ENCODE assay signal across 13 cellular contexts in the genomic region with DNA sequence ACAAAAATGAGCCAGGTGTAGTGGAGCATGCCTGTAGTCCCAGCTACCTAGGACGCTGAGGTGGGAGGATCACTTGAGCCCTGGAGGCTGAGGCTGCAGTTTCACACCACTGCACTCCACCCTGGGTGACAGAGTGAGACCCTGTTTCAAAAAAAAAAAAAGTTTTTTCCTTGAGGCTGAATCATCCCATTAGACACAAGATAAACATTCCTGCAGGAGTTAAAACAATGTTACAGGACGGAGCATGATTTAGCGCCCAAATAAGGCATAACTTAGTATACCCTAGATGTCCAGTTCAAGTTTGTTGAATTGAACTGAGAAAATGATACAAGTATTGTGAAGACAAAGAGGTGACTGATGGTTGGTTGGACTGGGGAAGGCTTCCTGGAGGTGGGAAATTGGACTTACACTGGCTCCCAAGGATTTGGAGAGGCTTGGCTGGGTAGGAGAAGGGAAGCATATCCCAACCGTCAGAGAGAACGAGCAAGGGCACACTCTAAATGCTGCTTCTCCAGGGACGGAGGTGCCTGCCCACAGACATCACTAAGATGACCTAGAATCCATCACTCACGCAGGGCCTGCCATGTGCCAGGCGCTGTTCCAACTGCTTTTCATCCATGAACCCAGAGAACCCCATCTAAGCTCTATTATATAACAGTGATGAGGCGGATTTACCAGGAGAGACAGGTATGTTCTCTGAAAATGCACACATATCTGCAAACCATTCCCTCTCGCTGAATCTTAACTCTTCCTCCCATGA.
DNase-seq lines count a peak whose midpoint lies in the region; ATAC-seq, FAIRE-seq and TF ChIP-seq lines count a peak whose summit lies in the region.
"Had no signal": no experiment of that assay in that cellular context is flagged by ENCODE, and none has a peak within 500 bp of the region (broad histone marks: within the 10 kb centered on the region; RNA-seq: fewer than 3 reads in every experiment).

No MANE protein-coding gene starts in this region.

- no peak for TF ChIP-seq RAD21 in HepG2 (CRISPR knock-in tag; IDR thresholded peaks at IDR 0.05)

- POLR2A ChIA-PET in HepG2 (lab: Yijun Ruan, JAX) = no interaction called here

- FAIRE-seq in HepG2 (lab: Jason Lieb, UNC) = no peak

- CTCF ChIA-PET in HepG2 (lab: Yijun Ruan, JAX; ENCODE audit: low intra/inter-chr PET ratio, low total read pairs) = no interaction called here

- H3K9me3 ChIP-seq in HepG2 (ENCODE audit: low read length) = no peaks in the 10 kb centered on the region
- no peaks in the 10 kb centered on the region for H3K9me3 ChIP-seq in right lobe of liver
- H3K9me3 ChIP-seq: neutrophil had no signal

- no peaks in the 10 kb centered on the region for H4K20me1 ChIP-seq in HepG2 (ENCODE audit: insufficient read depth, low read length)

- H3K4me3 Mint-ChIP-seq in brain (no peak overlapping the region), glutamatergic neuron (ENCODE audit: unreplicated experiment) (peak overlapping the region; percentile 34), type B pancreatic cell (no peak overlapping the region)

- no peak overlapping the region for H3K4me2 ChIP-seq in HepG2 (ENCODE audit: low read depth, low read length)

- in situ Hi-C loops in HepG2 (cut with HindIII; ENCODE audit: extremely low pct_ligation_motif_present, low pct_unique_long_range_greater_than_20kb) = no loop called here

- no peaks in the 10 kb centered on the region for H3K79me2 ChIP-seq in HepG2 (ENCODE audit: insufficient read depth, low read length)

- WGBS in HepG2 (ENCODE audit: low lambda C conversion rate) = 98% methylated on average over 8 of the region's 10 CpGs
- 93% methylated on average over 8 of the region's 10 CpGs for WGBS in right lobe of liver (ENCODE audit: insufficient coverage, low coverage, low lambda C conversion rate, missing lambda C conversion rate)

- ATAC-seq in HepG2 (no peak), right lobe of liver (no peak), GM18498 (IDR thresholded peaks at IDR 0.05; ENCODE audit: unreplicated experiment) (no peak), HG03469 (IDR thresholded peaks at IDR 0.05; ENCODE audit: unreplicated experiment) (no peak)

- H3K4me1 Mint-ChIP-seq in brain (peaks cover 23% of the 10 kb centered on the region), glutamatergic neuron (ENCODE audit: low read depth, unreplicated experiment) (peaks cover 6% of the 10 kb centered on the region), type B pancreatic cell (ENCODE audit: unreplicated experiment) (peaks cover 11% of the 10 kb centered on the region)

- DNase-seq in HepG2 (ENCODE audit: low spot score) (peak; percentile 3), right lobe of liver (no peak), glutamatergic neuron (no peak), type B pancreatic cell (ENCODE audit: extremely low spot score, unreplicated experiment) (no peak)
- DNase-seq in activated effector memory CD4-positive, alpha-beta T cell treated with anti-CD3 and anti-CD28 coated beads, Interleukin-2, amount 50 U/mL, for 16 hours = no peak
- DNase-seq: 8988T; activated CD8-positive, alpha-beta memory T cell treated with anti-CD3 and anti-CD28 coated beads for 24 hours; activated naive CD4-positive, alpha-beta T cell treated with Interleukin-2 at 50 U/mL for 16 hours had no signal

- no peak for TF ChIP-seq EP300 in HepG2 (IDR thresholded peaks at IDR 0.05; ENCODE audit: low read depth in 2 of 2, low read length in 2 of 2)
- no peak for TF ChIP-seq EP300 in HepG2 (CRISPR knock-in tag; IDR thresholded peaks at IDR 0.05; ENCODE audit: borderline replicate concordance)

- H3K36me3 ChIP-seq in HepG2 (replicated peaks in 1 of 2; ENCODE audit: control insufficient read depth in 1 of 2, insufficient read depth in 2 of 2, low read length in 2 of 2) = peaks cover 0 to 15% of the 10 kb centered on the region in 2 experiments; a peak in 2 of 5 replicates
- H3K36me3 ChIP-seq in right lobe of liver = no peaks in the 10 kb centered on the region
- H3K36me3 ChIP-seq: neutrophil had no signal

- H3K27ac Mint-ChIP-seq in brain (peak overlapping the region in 4 of 5 experiments; percentile 21 to 44 (median 36)), glutamatergic neuron (ENCODE audit: unreplicated experiment) (no peak overlapping the region), type B pancreatic cell (no peak overlapping the region)

- H3K9ac ChIP-seq in HepG2 (ENCODE audit: insufficient read depth, low read depth, low read length) = no peak overlapping the region

- H2AFZ ChIP-seq in HepG2 (ENCODE audit: low read length) = no peak overlapping the region

- H3K36me3 Mint-ChIP-seq in brain (peaks cover 16% of the 10 kb centered on the region), glutamatergic neuron (ENCODE audit: unreplicated experiment) (peaks cover 7% of the 10 kb centered on the region), type B pancreatic cell (peaks cover 3% of the 10 kb centered on the region)

- TF ChIP-seq POLR2A in HepG2 (IDR thresholded peaks at IDR 0.05; ENCODE audit: insufficient read depth in 1 of 2, low read depth in 2 of 2, low read length in 2 of 2) (no peak), right lobe of liver (IDR thresholded peaks at IDR 0.05) (no peak)

- BruUV-seq in HepG2 (replicated peaks; lab: Mats Ljungman, UMichigan) = no TSS peak

- H3K4me3 ChIP-seq in HepG2 (replicated peaks in 1 of 3; ENCODE audit: insufficient read depth in 1 of 3, low read depth in 2 of 3, low read length in 3 of 3) (no peak overlapping the region), right lobe of liver (no peak overlapping the region)
- H3K4me3 ChIP-seq: lung had no signal

- H3K27me3 Mint-ChIP-seq in brain (no peaks in the 10 kb centered on the region), glutamatergic neuron (ENCODE audit: unreplicated experiment) (peaks cover 1% of the 10 kb centered on the region), type B pancreatic cell (no peaks in the 10 kb centered on the region)

- H3K27me3 ChIP-seq in HepG2 (ENCODE audit: control insufficient read depth in 1 of 2, insufficient read depth in 2 of 2, low read length in 2 of 2) (no peaks in the 10 kb centered on the region), right lobe of liver (no peaks in the 10 kb centered on the region)
- H3K27me3 ChIP-seq: neutrophil had no signal

- H3K27ac ChIP-seq in HepG2 (ENCODE audit: extremely low read length, insufficient read depth, low read length) (no peak overlapping the region), right lobe of liver (no peak overlapping the region)
- H3K27ac ChIP-seq: neutrophil had no signal

- H3K9me3 Mint-ChIP-seq in brain (peaks cover 0 to 6% (median 0%) of the 10 kb centered on the region in 5 experiments), glutamatergic neuron (ENCODE audit: unreplicated experiment) (peaks cover 3% of the 10 kb centered on the region), type B pancreatic cell (no peaks in the 10 kb centered on the region)

- intact Hi-C loops in HepG2 (cut with micrococcal nuclease; ENCODE audit: unreplicated experiment) = no loop called here
- intact Hi-C loops in right lobe of liver (cut with DNase I) = no loop called here

- H3K4me1 ChIP-seq in HepG2 (ENCODE audit: insufficient read depth, low read length) = no peaks in the 10 kb centered on the region
- H3K4me1 ChIP-seq in right lobe of liver = no peaks in the 10 kb centered on the region

- no peak for TF ChIP-seq CTCF in HepG2 (CRISPR knock-in tag; IDR thresholded peaks at IDR 0.05)
- TF ChIP-seq CTCF in right lobe of liver (IDR thresholded peaks at IDR 0.05) = no peak
- no peak for TF ChIP-seq CTCF in brain (conservative IDR thresholded peaks at IDR 0.05)
- no peak for TF ChIP-seq CTCF in glutamatergic neuron (IDR thresholded peaks at IDR 0.05; ENCODE audit: partially characterized antibody, unreplicated experiment)
- no peak for TF ChIP-seq CTCF in type B pancreatic cell (conservative IDR thresholded peaks at IDR 0.05)

TF ChIP-seq in HepG2, 621 proteins besides CTCF, POLR2A, EP300 and RAD21:
- TF ChIP-seq FOSL1 (CRISPR knock-in tag; IDR thresholded peaks at IDR 0.05; ENCODE audit: borderline replicate concordance) = no peak
- TF ChIP-seq KDM5B (CRISPR knock-in tag; IDR thresholded peaks at IDR 0.05; ENCODE audit: borderline replicate concordance) = no peak
- TF ChIP-seq REPIN1 (CRISPR knock-in tag; IDR thresholded peaks at IDR 0.05; ENCODE audit: borderline replicate concordance, low read depth) = no peak
- TF ChIP-seq ZNF260 (CRISPR knock-in tag; IDR thresholded peaks at IDR 0.05; ENCODE audit: borderline replicate concordance, low read depth) = no peak
- TF ChIP-seq PRPF4 (IDR thresholded peaks at IDR 0.05; ENCODE audit: low read depth, low read length, poor library complexity, severe bottlenecking) = no peak
- TF ChIP-seq, protein P1, sequence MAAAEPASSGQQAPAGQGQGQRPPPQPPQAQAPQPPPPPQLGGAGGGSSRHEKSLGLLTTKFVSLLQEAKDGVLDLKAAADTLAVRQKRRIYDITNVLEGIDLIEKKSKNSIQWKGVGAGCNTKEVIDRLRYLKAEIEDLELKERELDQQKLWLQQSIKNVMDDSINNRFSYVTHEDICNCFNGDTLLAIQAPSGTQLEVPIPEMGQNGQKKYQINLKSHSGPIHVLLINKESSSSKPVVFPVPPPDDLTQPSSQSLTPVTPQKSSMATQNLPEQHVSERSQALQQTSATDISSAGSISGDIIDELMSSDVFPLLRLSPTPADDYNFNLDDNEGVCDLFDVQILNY (CRISPR knock-in tag; conservative IDR thresholded peaks at IDR 0.05) = no peak
- TF ChIP-seq NFE2L2 (IDR thresholded peaks at IDR 0.05; ENCODE audit: low read length) = no peak
- TF ChIP-seq XRCC5 (optimal IDR thresholded peaks at IDR 0.05; ENCODE audit: low read length) = no peak
- no peak for TF ChIP-seq RFXAP (CRISPR knock-in tag; IDR thresholded peaks at IDR 0.05; ENCODE audit: borderline replicate concordance)
- no peak for TF ChIP-seq ZNF333 (CRISPR knock-in tag; IDR thresholded peaks at IDR 0.05; ENCODE audit: borderline replicate concordance)
- TF ChIP-seq, protein P2, sequence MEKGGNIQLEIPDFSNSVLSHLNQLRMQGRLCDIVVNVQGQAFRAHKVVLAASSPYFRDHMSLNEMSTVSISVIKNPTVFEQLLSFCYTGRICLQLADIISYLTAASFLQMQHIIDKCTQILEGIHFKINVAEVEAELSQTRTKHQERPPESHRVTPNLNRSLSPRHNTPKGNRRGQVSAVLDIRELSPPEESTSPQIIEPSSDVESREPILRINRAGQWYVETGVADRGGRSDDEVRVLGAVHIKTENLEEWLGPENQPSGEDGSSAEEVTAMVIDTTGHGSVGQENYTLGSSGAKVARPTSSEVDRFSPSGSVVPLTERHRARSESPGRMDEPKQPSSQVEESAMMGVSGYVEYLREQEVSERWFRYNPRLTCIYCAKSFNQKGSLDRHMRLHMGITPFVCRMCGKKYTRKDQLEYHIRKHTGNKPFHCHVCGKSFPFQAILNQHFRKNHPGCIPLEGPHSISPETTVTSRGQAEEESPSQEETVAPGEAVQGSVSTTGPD (CRISPR knock-in tag; IDR thresholded peaks at IDR 0.05) = no peak
- TF ChIP-seq ZBTB42 (CRISPR knock-in tag; IDR thresholded peaks at IDR 0.05) = no peak
- TF ChIP-seq HOXA3 (CRISPR knock-in tag; IDR thresholded peaks at IDR 0.05) = no peak
- no peak for TF ChIP-seq CREB1 (IDR thresholded peaks at IDR 0.05)
- no peak for TF ChIP-seq CREB1 (CRISPR knock-in tag; IDR thresholded peaks at IDR 0.05)

Comparison
In these comparisons a context has a peak if more than half of its experiments do, and no peak if none do; other contexts are left out.
1. H3K27ac Mint-ChIP-seq: peak in brain (4 of 5); none in glutamatergic neuron (single experiment) and type B pancreatic cell (single experiment).